Comparison of ENCODE assay signal across 6 cellular contexts in the genomic region with DNA sequence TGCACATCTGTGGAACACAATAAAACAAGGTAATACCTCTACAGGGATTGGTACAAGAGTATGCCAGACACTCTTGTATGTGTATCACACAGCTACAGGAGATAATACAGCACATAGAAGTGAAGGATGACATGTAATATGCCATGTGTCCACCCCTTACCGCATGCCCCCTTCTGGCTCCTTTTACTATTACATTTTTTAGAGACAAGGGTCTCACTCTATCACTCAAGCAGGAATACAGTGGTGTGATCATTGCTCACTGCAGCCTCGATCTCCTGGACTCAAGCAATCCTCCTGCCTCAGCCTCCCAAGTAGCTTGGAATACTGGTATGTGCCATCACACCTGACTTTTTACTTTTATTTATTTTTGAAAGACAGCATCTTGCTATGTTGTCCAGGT. TPM values are rescaled to one million over a fixed set of nuclear protein-coding genes. Genes with fewer than 3 reads are reported as not detected.
DNase-seq lines count a peak whose midpoint lies in the region; ATAC-seq and TF ChIP-seq lines count a peak whose summit lies in the region.

No MANE protein-coding gene starts in this region.

- no peak overlapping the region for H2AFZ ChIP-seq in SK-N-SH (ENCODE audit: low read depth)

- no peak overlapping the region for H3K9ac ChIP-seq in SK-N-SH

- H3K4me1 Mint-ChIP-seq in activated CD4-positive, alpha-beta T cell treated with anti-CD3 and anti-CD28 coated beads for 36 hours, result peaks cover 46% of the 10 kb centered on the region

- no peak overlapping the region for H3K27ac Mint-ChIP-seq in activated CD4-positive, alpha-beta T cell treated with anti-CD3 and anti-CD28 coated beads for 36 hours

- H3K36me3 ChIP-seq in SK-N-SH (replicated peaks in 1 of 2; ENCODE audit: control insufficient read depth in 1 of 2, insufficient read depth in 2 of 2, low read length in 1 of 2) (no peaks in the 10 kb centered on the region), cardiac muscle cell (no peaks in the 10 kb centered on the region)

- no peaks in the 10 kb centered on the region for H3K79me2 ChIP-seq in SK-N-SH (ENCODE audit: insufficient read depth)

- no peak overlapping the region; a peak in 1 of 4 replicates for H3K4me3 ChIP-seq in SK-N-SH (ENCODE audit: low read depth in 2 of 2, low read length in 1 of 2)
- H3K4me3 ChIP-seq in cardiac muscle cell, result no peak overlapping the region

- TF ChIP-seq CTCF in SK-N-SH (IDR thresholded peaks at IDR 0.05), result peak; percentile 59
- TF ChIP-seq CTCF in cardiac muscle cell (IDR thresholded peaks at IDR 0.05; ENCODE audit: low read depth, low read length), result peak; percentile 30

- H3K9me2 ChIP-seq in SK-N-SH, result no peaks in the 10 kb centered on the region

- no peaks in the 10 kb centered on the region for H3K9me3 ChIP-seq in SK-N-SH
- H3K9me3 ChIP-seq in cardiac muscle cell (ENCODE audit: low read depth), result no peaks in the 10 kb centered on the region

- H3K4me3 Mint-ChIP-seq in activated CD4-positive, alpha-beta T cell treated with anti-CD3 and anti-CD28 coated beads for 36 hours, result no peak overlapping the region

- H3K36me3 Mint-ChIP-seq in activated CD4-positive, alpha-beta T cell treated with anti-CD3 and anti-CD28 coated beads for 36 hours (ENCODE audit: low read depth), result no peaks in the 10 kb centered on the region

- ATAC-seq in activated CD4-positive, alpha-beta T cell treated with anti-CD3 and anti-CD28 coated beads for 36 hours, result peak; percentile 78
- no peak for ATAC-seq in HG03457 (IDR thresholded peaks at IDR 0.05; ENCODE audit: unreplicated experiment)
- ATAC-seq in GM19463 (IDR thresholded peaks at IDR 0.05; ENCODE audit: unreplicated experiment), result no peak

- peak; percentile 49 for TF ChIP-seq RAD21 in SK-N-SH (IDR thresholded peaks at IDR 0.05; ENCODE audit: low read length)

- H4K20me1 ChIP-seq in SK-N-SH (ENCODE audit: insufficient read depth), result no peaks in the 10 kb centered on the region

- WGBS in SK-N-SH (ENCODE audit: low lambda C conversion rate), result 3% methylated on average over 2 of the region's 2 CpGs

- CTCF ChIA-PET in activated CD4-positive, alpha-beta T cell treated with anti-CD3 and anti-CD28 coated beads for 36 hours (lab: Charles Lee), result interaction anchor here (0.6 to 27.6 kb wide), 14 partner anchors 10 to 906 kb away, joined by 3 to 873 read pairs (median 6); a partner anchor contains a TSS
- CTCF ChIA-PET in SK-N-SH (lab: Yijun Ruan, JAX), result interaction anchor here (1.0 to 13.5 kb wide), 10 partner anchors 10 to 230 kb away, joined by 3 to 312 read pairs (median 17); a partner anchor contains a TSS

- no peak overlapping the region for H3K4me2 ChIP-seq in SK-N-SH

- DNase-seq in activated CD4-positive, alpha-beta T cell treated with anti-CD3 and anti-CD28 coated beads for 36 hours, result peak; percentile 61
- DNase-seq in activated CD4-positive, alpha-beta T cell treated with anti-CD3 and anti-CD28 coated beads, Interleukin-2, amount 50 U/mL, for 4 hours, result no peak
- DNase-seq in SK-N-SH, result peak; percentile 70
- DNase-seq in cardiac muscle cell (ENCODE audit: low read depth in 1 of 2, low spot score in 1 of 2), result peak; percentile 26 to 49

- no peaks in the 10 kb centered on the region for H3K27me3 Mint-ChIP-seq in activated CD4-positive, alpha-beta T cell treated with anti-CD3 and anti-CD28 coated beads for 36 hours

- H3K4me1 ChIP-seq in SK-N-SH (ENCODE audit: control insufficient read depth in 1 of 2, insufficient read depth in 2 of 2, low read depth in 1 of 2, low read length in 1 of 2), result no peaks in the 10 kb centered on the region
- H3K4me1 ChIP-seq in cardiac muscle cell (ENCODE audit: low read depth), result no peaks in the 10 kb centered on the region

- intact Hi-C loops in activated CD4-positive, alpha-beta T cell treated with anti-CD3 and anti-CD28 coated beads for 36 hours (cut with DNase I, micrococcal nuclease), result no loop called here

- H3K27me3 ChIP-seq in SK-N-SH (ENCODE audit: insufficient read depth) (no peaks in the 10 kb centered on the region), cardiac muscle cell (no peaks in the 10 kb centered on the region)

- no peaks in the 10 kb centered on the region for H3K9me3 Mint-ChIP-seq in activated CD4-positive, alpha-beta T cell treated with anti-CD3 and anti-CD28 coated beads for 36 hours (ENCODE audit: low read depth)

- POLR2A ChIA-PET in activated CD4-positive, alpha-beta T cell treated with anti-CD3 and anti-CD28 coated beads for 36 hours (lab: Charles Lee), result interaction anchor here (0.9 to 3.8 kb wide), 6 partner anchors 14 to 54 kb away, joined by 3 to 23 read pairs (median 5); a partner anchor contains a TSS
- POLR2A ChIA-PET in SK-N-SH (lab: Yijun Ruan, JAX), result interaction anchor here (1.6 kb wide), 1 partner anchor 50 kb away, joined by 5 read pairs; a partner anchor contains a TSS

- no peak for TF ChIP-seq EP300 in SK-N-SH (IDR thresholded peaks at IDR 0.05; ENCODE audit: borderline replicate concordance in 1 of 2, low read depth in 1 of 2, low read length in 1 of 2)

- peaks cover 3% of the 10 kb centered on the region for H3F3A ChIP-seq in SK-N-SH (replicated peaks; ENCODE audit: insufficient read depth)

- H3K27ac ChIP-seq in SK-N-SH (ENCODE audit: low read depth in 2 of 2, low read length in 1 of 2), result no peak overlapping the region
- no peak overlapping the region for H3K27ac ChIP-seq in cardiac muscle cell

TF ChIP-seq in SK-N-SH, 30 proteins besides CTCF, POLR2A, EP300 and RAD21:
- TF ChIP-seq SMC3 (IDR thresholded peaks at IDR 0.05; ENCODE audit: low read depth, low read length), result peak; percentile 55; the same call in 1 of the 2 replicates
- peak; percentile 51; the same call in 1 of the 2 replicates for TF ChIP-seq MXI1 (IDR thresholded peaks at IDR 0.05; ENCODE audit: low read depth, low read length)
- no peak for TF ChIP-seq FOXJ3 (CRISPR knock-in tag; IDR thresholded peaks at IDR 0.05)

RNA-seq across cellular contexts. Expression of a gene that starts 4.2 kb away (rescaled TPM):
- 1 to 10 TPM; 5.4 to 6.6 TPM for total RNA-seq in activated CD4-positive, alpha-beta T cell treated with anti-CD3 and anti-CD28 coated beads for 36 hours
- not detected in 2 replicates for polyA plus RNA-seq in SK-N-SH (2012; rRNA removed)
- not detected in 2 replicates for polyA plus RNA-seq in SK-N-SH (2012; cell fraction: cytosol; rRNA removed)
- not detected in 2 replicates for polyA plus RNA-seq in SK-N-SH (2012; cell fraction: nucleus; rRNA removed)
- total RNA-seq in cardiac muscle cell, result not detected in 2 replicates
- polyA plus RNA-seq in cardiac muscle cell, result not detected in 2 replicates

RNA-seq across cellular contexts. Expression of a gene that starts 10.9 kb away (rescaled TPM):
- 10 to 100 TPM in 1 of 2 experiments, 1 to 10 TPM in 1; 9.1 to 11.1 TPM for total RNA-seq in activated CD4-positive, alpha-beta T cell treated with anti-CD3 and anti-CD28 coated beads for 36 hours
- polyA plus RNA-seq in SK-N-SH (2012; rRNA removed), result not detected in 2 replicates
- not detected in 2 replicates for polyA plus RNA-seq in SK-N-SH (2012; cell fraction: cytosol; rRNA removed)
- polyA plus RNA-seq in SK-N-SH (2012; cell fraction: nucleus; rRNA removed), result 0.13 and 0.23 TPM in 2 replicates
- 1.7 TPM in 1 of 2 replicates, not detected in the other for total RNA-seq in cardiac muscle cell
- polyA plus RNA-seq in cardiac muscle cell, result 1.6 TPM in 1 of 2 replicates, not detected in the other

RNA-seq across cellular contexts. Expression of a gene that starts 14.8 kb away (rescaled TPM):
- total RNA-seq in activated CD4-positive, alpha-beta T cell treated with anti-CD3 and anti-CD28 coated beads for 36 hours, result 10 to 100 TPM; 44.9 to 73.3 TPM
- polyA plus RNA-seq in SK-N-SH (2012; rRNA removed) (0.10 and 0.16 TPM in 2 replicates), cardiac muscle cell (0.61 and 1.5 TPM in 2 replicates)
- 0.16 and 0.21 TPM in 2 replicates for polyA plus RNA-seq in SK-N-SH (2012; cell fraction: cytosol; rRNA removed)
- polyA plus RNA-seq in SK-N-SH (2012; cell fraction: nucleus; rRNA removed), result 0.18 and 0.22 TPM in 2 replicates
- total RNA-seq in cardiac muscle cell, result 0.70 TPM in 1 of 2 replicates, not detected in the other

RNA-seq across cellular contexts. Expression of a gene that starts 18.0 kb away (rescaled TPM):
- total RNA-seq in activated CD4-positive, alpha-beta T cell treated with anti-CD3 and anti-CD28 coated beads for 36 hours, result 10 to 100 TPM; 89.2 to 96.1 TPM
- polyA plus RNA-seq in SK-N-SH (2012; rRNA removed) (not detected in 2 replicates), cardiac muscle cell (1.4 and 1.6 TPM in 2 replicates)
- polyA plus RNA-seq in SK-N-SH (2012; cell fraction: cytosol; rRNA removed), result not detected in 2 replicates
- polyA plus RNA-seq in SK-N-SH (2012; cell fraction: nucleus; rRNA removed), result not detected in 2 replicates
- total RNA-seq in cardiac muscle cell, result 1.2 TPM in 1 of 2 replicates, not detected in the other

RNA-seq across cellular contexts. Expression of a gene that starts 21.6 kb away (rescaled TPM):
- total RNA-seq in activated CD4-positive, alpha-beta T cell treated with anti-CD3 and anti-CD28 coated beads for 36 hours, result 10 to 100 TPM; 82.3 to 93.3 TPM
- not detected in 2 replicates for polyA plus RNA-seq in SK-N-SH (2012; rRNA removed)
- not detected in 2 replicates for polyA plus RNA-seq in SK-N-SH (2012; cell fraction: cytosol; rRNA removed)
- polyA plus RNA-seq in SK-N-SH (2012; cell fraction: nucleus; rRNA removed), result not detected in 2 replicates
- not detected in 2 replicates for total RNA-seq in cardiac muscle cell
- 0.14 TPM in 1 of 2 replicates, not detected in the other for polyA plus RNA-seq in cardiac muscle cell

Comparison
In these comparisons a context has a peak if more than half of its experiments do, and no peak if none do; other contexts are left out.
1. DNase-seq: peak in activated CD4-positive, alpha-beta T cell treated with anti-CD3 and anti-CD28 coated beads for 36 hours (single experiment), SK-N-SH (single experiment) and cardiac muscle cell (2 of 2); none in activated CD4-positive, alpha-beta T cell treated with anti-CD3 and anti-CD28 coated beads, Interleukin-2, amount 50 U/mL, for 4 hours (0 of 2).
2. RNA of a gene that starts 14.8 kb away (total RNA-seq): 44.9 to 73.3 TPM in activated CD4-positive, alpha-beta T cell treated with anti-CD3 and anti-CD28 coated beads for 36 hours; 0.70 TPM in cardiac muscle cell; every median in the first group is over 10 times any median in the second.